In the genomic region with DNA sequence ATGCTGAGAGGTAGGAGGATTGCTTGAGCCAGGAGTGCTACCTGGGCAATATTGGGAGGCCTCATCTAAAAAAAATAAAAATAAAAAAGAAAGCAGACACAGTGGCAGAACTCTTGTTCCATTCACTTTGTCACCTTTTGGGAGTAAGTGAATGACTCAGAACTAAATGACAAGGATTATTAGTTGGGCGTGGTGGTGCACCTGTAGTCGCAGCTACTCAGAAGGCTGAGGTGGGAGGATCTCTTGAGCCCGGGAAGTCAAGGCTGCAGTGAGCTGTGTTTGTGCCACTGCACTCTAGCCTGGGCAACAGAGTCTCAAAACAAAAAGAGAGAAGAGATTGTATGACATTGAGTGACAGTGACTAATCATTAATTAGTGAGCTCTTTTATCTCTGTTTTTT, we compare ENCODE assay signal across 11 cellular contexts. TPM values are rescaled to one million over a fixed set of nuclear protein-coding genes. Genes with fewer than 3 reads are reported as not detected.
DNase-seq lines count a peak whose midpoint lies in the region; ATAC-seq lines count a peak whose summit lies in the region.
"Had no signal": no experiment of that assay in that cellular context is flagged by ENCODE, and none has a peak within 500 bp of the region (broad histone marks: within the 10 kb centered on the region; RNA-seq: fewer than 3 reads in every experiment).

No MANE protein-coding gene starts in this region.

- H3K4me3 Mint-ChIP-seq in activated T-helper 17 cell treated with anti-CD3 and anti-CD28 coated beads, Interleukin-2, amount 50 U/mL, for 72 hours, result no peak overlapping the region
- no peak overlapping the region for H3K4me3 Mint-ChIP-seq in stimulated activated effector memory CD8-positive, alpha-beta T cell treated with anti-CD3 and anti-CD28 coated beads, Interleukin-12 subunit alpha, Interleukin-12 subunit beta, amount 100 ng/mL, for 72 hours
- H3K4me3 Mint-ChIP-seq: CD8-positive, alpha-beta T cell; H9 had no signal

- peaks cover 87% of the 10 kb centered on the region for H3K36me3 Mint-ChIP-seq in activated T-helper 17 cell treated with anti-CD3 and anti-CD28 coated beads, Interleukin-2, amount 50 U/mL, for 72 hours (ENCODE audit: low read depth)
- H3K36me3 Mint-ChIP-seq in stimulated activated effector memory CD8-positive, alpha-beta T cell treated with anti-CD3 and anti-CD28 coated beads, Interleukin-12 subunit alpha, Interleukin-12 subunit beta, amount 100 ng/mL, for 72 hours, result peaks cover 55% of the 10 kb centered on the region

- intact Hi-C loops in left colon (cut with DNase I, micrococcal nuclease), result no loop called here

- H3K27me3 Mint-ChIP-seq in activated T-helper 17 cell treated with anti-CD3 and anti-CD28 coated beads, Interleukin-2, amount 50 U/mL, for 72 hours, result no peaks in the 10 kb centered on the region

- no peaks in the 10 kb centered on the region for H3K9me3 Mint-ChIP-seq in activated T-helper 17 cell treated with anti-CD3 and anti-CD28 coated beads, Interleukin-2, amount 50 U/mL, for 72 hours
- H3K9me3 Mint-ChIP-seq in stimulated activated effector memory CD8-positive, alpha-beta T cell treated with anti-CD3 and anti-CD28 coated beads, Interleukin-12 subunit alpha, Interleukin-12 subunit beta, amount 100 ng/mL, for 72 hours, result no peaks in the 10 kb centered on the region
- H3K9me3 Mint-ChIP-seq: CD8-positive, alpha-beta T cell; H9 had no signal

- peaks cover 12% of the 10 kb centered on the region for H3K4me1 Mint-ChIP-seq in activated T-helper 17 cell treated with anti-CD3 and anti-CD28 coated beads, Interleukin-2, amount 50 U/mL, for 72 hours
- H3K4me1 Mint-ChIP-seq in stimulated activated effector memory CD8-positive, alpha-beta T cell treated with anti-CD3 and anti-CD28 coated beads, Interleukin-12 subunit alpha, Interleukin-12 subunit beta, amount 100 ng/mL, for 72 hours, result peaks cover 36% of the 10 kb centered on the region
- H3K4me1 Mint-ChIP-seq: H9 had no signal

- peak; percentile 27 to 41 for ATAC-seq in activated CD4-positive, CD25-positive, alpha-beta regulatory T cell treated with anti-CD3 and anti-CD28 coated beads, Interleukin-2, amount 50 U/mL, for 24 hours
- no peak for ATAC-seq in activated T-helper 17 cell treated with anti-CD3 and anti-CD28 coated beads, Interleukin-2, amount 50 U/mL, for 72 hours (replicated peaks)
- ATAC-seq in left colon, result peak; percentile 77
- ATAC-seq in stimulated activated effector memory CD8-positive, alpha-beta T cell treated with anti-CD3 and anti-CD28 coated beads, Interleukin-12 subunit alpha, Interleukin-12 subunit beta, amount 100 ng/mL, for 72 hours, result no peak
- ATAC-seq in GM21737 (IDR thresholded peaks at IDR 0.05; ENCODE audit: unreplicated experiment), result no peak
- no peak for ATAC-seq in GM19395 (IDR thresholded peaks at IDR 0.05; ENCODE audit: unreplicated experiment)
- ATAC-seq: CD8-positive, alpha-beta T cell had no signal

- DNase-seq in activated CD4-positive, CD25-positive, alpha-beta regulatory T cell treated with anti-CD3 and anti-CD28 coated beads, Interleukin-2, amount 50 U/mL, for 72 hours, result no peak
- no peak for DNase-seq in left colon
- DNase-seq in stimulated activated effector memory CD8-positive, alpha-beta T cell treated with anti-CD3 and anti-CD28 coated beads, Interleukin-12 subunit alpha, Interleukin-12 subunit beta, amount 100 ng/mL, for 72 hours (ENCODE audit: low spot score in 2 of 2), result no peak
- no peak for DNase-seq in D341Med (ENCODE audit: low spot score)
- DNase-seq: 8988T; CD8-positive, alpha-beta T cell; H9 had no signal

- peak overlapping the region; percentile 27 for H3K27ac Mint-ChIP-seq in activated T-helper 17 cell treated with anti-CD3 and anti-CD28 coated beads, Interleukin-2, amount 50 U/mL, for 72 hours
- peak overlapping the region; percentile 64 for H3K27ac Mint-ChIP-seq in stimulated activated effector memory CD8-positive, alpha-beta T cell treated with anti-CD3 and anti-CD28 coated beads, Interleukin-12 subunit alpha, Interleukin-12 subunit beta, amount 100 ng/mL, for 72 hours
- H3K27ac Mint-ChIP-seq: CD8-positive, alpha-beta T cell; H9 had no signal

RNA-seq across cellular contexts. Expression of a gene that starts 34.1 kb away (rescaled TPM):
- 10 to 100 TPM; 41.0 to 72.5 TPM for total RNA-seq in activated T-helper 17 cell treated with anti-CD3 and anti-CD28 coated beads, Interleukin-2, amount 50 U/mL, for 72 hours
- total RNA-seq in left colon, result 10 to 100 TPM; 59.5 to 77.4 TPM

Comparison
In these comparisons a context has a peak if more than half of its experiments do, and no peak if none do; other contexts are left out.
1. ATAC-seq: peak in activated CD4-positive, CD25-positive, alpha-beta regulatory T cell treated with anti-CD3 and anti-CD28 coated beads, Interleukin-2, amount 50 U/mL, for 24 hours (2 of 2) and left colon (single experiment); none in activated T-helper 17 cell treated with anti-CD3 and anti-CD28 coated beads, Interleukin-2, amount 50 U/mL, for 72 hours (single experiment), stimulated activated effector memory CD8-positive, alpha-beta T cell treated with anti-CD3 and anti-CD28 coated beads, Interleukin-12 subunit alpha, Interleukin-12 subunit beta, amount 100 ng/mL, for 72 hours (single experiment), GM21737 (single experiment) and GM19395 (single experiment).